ENCODE assay signal across 8 cellular contexts in the genomic region with DNA sequence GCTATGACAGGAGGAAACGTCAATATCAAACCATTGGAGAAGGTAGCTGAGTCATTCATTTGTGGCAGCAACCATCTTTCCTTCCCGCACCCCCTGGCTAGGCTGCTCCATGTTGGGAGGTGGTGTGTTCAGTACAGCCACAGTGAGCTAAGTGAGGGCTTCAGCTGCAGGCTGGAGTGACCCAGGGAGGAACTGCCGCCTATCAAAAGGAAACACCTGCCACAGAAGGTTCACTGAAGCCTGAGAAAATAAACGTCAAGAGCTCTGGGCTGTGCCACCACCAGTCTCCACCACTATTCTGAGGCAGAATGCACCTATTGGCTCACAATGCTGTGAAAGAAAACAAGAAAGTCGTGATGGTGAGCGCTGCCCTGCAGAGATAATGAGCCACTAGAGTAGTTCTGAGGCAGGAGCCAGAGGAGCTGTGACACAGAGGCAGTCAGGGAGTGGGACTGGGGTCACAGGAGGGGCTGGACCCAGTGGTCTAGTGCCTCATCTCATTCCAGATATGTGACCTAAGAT. TPM values are rescaled to one million over a fixed set of nuclear protein-coding genes. Genes with fewer than 3 reads are reported as not detected.
DNase-seq lines count a peak whose midpoint lies in the region; ATAC-seq, FAIRE-seq and TF ChIP-seq lines count a peak whose summit lies in the region.

No MANE protein-coding gene starts in this region.

- WGBS in K562 (ENCODE audit: insufficient coverage, low coverage, missing lambda C conversion rate): 4% methylated on average over 6 of the region's 6 CpGs

- peak overlapping the region; percentile 16; the same call in 1 of the 2 replicates for H3K4me3 ChIP-seq in K562
- H3K4me3 ChIP-seq in dorsolateral prefrontal cortex: no peak overlapping the region
- no peak overlapping the region for H3K4me3 ChIP-seq in brain microvascular endothelial cell (ENCODE audit: low read depth, low read length)

- H3K36me3 ChIP-seq in K562 (ENCODE audit: control insufficient read depth, insufficient read depth, low read length) (no peaks in the 10 kb centered on the region; the same call in 2 of the 3 replicates), brain microvascular endothelial cell (replicated peaks) (no peaks in the 10 kb centered on the region)

- peak overlapping the region; percentile 89 for H3K27ac ChIP-seq in K562 (ENCODE audit: extremely low read depth, low read depth, low read length)
- H3K27ac ChIP-seq in dorsolateral prefrontal cortex: no peak overlapping the region
- no peak overlapping the region for H3K27ac ChIP-seq in brain microvascular endothelial cell

- in situ Hi-C loops in K562 (cut with MboI) (no loop called here), brain microvascular endothelial cell (cut with HindIII; ENCODE audit: low pct_ligation_motif_present, low sequenced_read_pairs) (no loop called here)

- ATAC-seq in GM19397 (IDR thresholded peaks at IDR 0.05; ENCODE audit: unreplicated experiment) (peak; percentile 54), HG03520 (IDR thresholded peaks at IDR 0.05; ENCODE audit: unreplicated experiment) (peak; percentile 45), K562 (peak; percentile 82)

- TF ChIP-seq EP300 in K562 (IDR thresholded peaks at IDR 0.05; ENCODE audit: low read length): peak; percentile 8; the same call in 1 of the 2 replicates

- CTCF ChIA-PET in K562 (lab: Yijun Ruan, JAX; ENCODE audit: low intra/inter-chr PET ratio): no interaction called here

- intact Hi-C loops in K562 (cut with micrococcal nuclease) (loop anchor here (1.0 kb wide), 1 partner anchor 21 kb away; no protein-coding TSS in a partner anchor), dorsolateral prefrontal cortex (cut with DNase I) (no loop called here)

- H3K79me2 ChIP-seq in K562 (ENCODE audit: control insufficient read depth, insufficient read depth, low read length): no peaks in the 10 kb centered on the region

- no peaks in the 10 kb centered on the region for H3K27me3 ChIP-seq in K562 (ENCODE audit: control insufficient read depth in 2 of 2, insufficient read depth in 2 of 2, low read length in 2 of 2)
- no peaks in the 10 kb centered on the region for H3K27me3 ChIP-seq in dorsolateral prefrontal cortex
- no peaks in the 10 kb centered on the region for H3K27me3 ChIP-seq in brain microvascular endothelial cell (replicated peaks)

- POLR2A ChIA-PET in K562 (lab: Yijun Ruan, JAX): interaction anchor here (0.6 to 1.4 kb wide), 8 partner anchors 9 to 192 kb away, joined by 3 to 5 read pairs (median 3); no protein-coding TSS in a partner anchor

- TF ChIP-seq RAD21 in K562 (CRISPR knock-in tag; conservative IDR thresholded peaks at IDR 0.05 in 1 of 2, IDR thresholded peaks at IDR 0.05 in 1 of 2): no peak

- peak overlapping the region; percentile 64 for H3K4me2 ChIP-seq in K562 (ENCODE audit: insufficient read depth, low read length)

- DNase-seq in CMK (ENCODE audit: low read depth) (peak; percentile 90), T-helper 1 cell (peak; percentile 19 to 83 (median 52)), K562 (ENCODE audit: extremely low read depth in 1 of 4, low spot score in 3 of 4) (peak; percentile 48 to 77 (median 69)), dorsolateral prefrontal cortex (no peak), brain microvascular endothelial cell (no peak)
- DNase-seq in stimulated activated CD8-positive, alpha-beta memory T cell treated with anti-CD3 and anti-CD28 coated beads, Interleukin-12 subunit alpha, Interleukin-12 subunit beta, amount 100 ng/mL, for 4 hours (ENCODE audit: low read depth): peak; percentile 15

- no peak for TF ChIP-seq POLR2A in K562 (conservative IDR thresholded peaks at IDR 0.05)

- H3K9ac ChIP-seq in K562 (ENCODE audit: insufficient read depth in 1 of 2, low read depth in 2 of 2, low read length in 2 of 2): peak overlapping the region; percentile 49 to 68; a peak in 3 of 4 replicates

- no peak for TF ChIP-seq CTCF in K562 (IDR thresholded peaks at IDR 0.05 in 2 of 3, conservative IDR thresholded peaks at IDR 0.05 in 1 of 3; ENCODE audit: insufficient read depth in 2 of 3, low read depth in 1 of 3, low read length in 3 of 3)
- no peak for TF ChIP-seq CTCF in dorsolateral prefrontal cortex (IDR thresholded peaks at IDR 0.05 in 54 of 56, conservative IDR thresholded peaks at IDR 0.05 in 2 of 56; ENCODE audit: low read depth in 1 of 56, partially characterized antibody in 56 of 56)
- no peak for TF ChIP-seq CTCF in brain microvascular endothelial cell (IDR thresholded peaks at IDR 0.05; ENCODE audit: low read depth, low read length, missing control alignments)

- BruUV-seq in K562 (replicated peaks; lab: Mats Ljungman, UMichigan): no TSS peak

- FAIRE-seq in K562 (lab: Jason Lieb, UNC): peak; percentile 61

- H3K9me1 ChIP-seq in K562 (ENCODE audit: control insufficient read depth, insufficient read depth, low read length): no peaks in the 10 kb centered on the region

- peak overlapping the region; percentile 98 for H2AFZ ChIP-seq in K562 (ENCODE audit: low read depth, low read length)

- H3K4me1 ChIP-seq in K562 (replicated peaks in 1 of 2; ENCODE audit: control insufficient read depth in 2 of 2, insufficient read depth in 2 of 2, low read length in 2 of 2): peaks cover 11 to 23% of the 10 kb centered on the region in 2 experiments; a peak in 4 of 5 replicates

- no peaks in the 10 kb centered on the region for H4K20me1 ChIP-seq in K562 (replicated peaks; ENCODE audit: control insufficient read depth, insufficient read depth, low read length)

- no peaks in the 10 kb centered on the region for H3K9me3 ChIP-seq in K562 (replicated peaks; ENCODE audit: control insufficient read depth, insufficient read depth, low read depth, low read length)

TF ChIP-seq in K562, 482 proteins besides CTCF, POLR2A, EP300 and RAD21 (continues in another document):
- no peak for TF ChIP-seq ZNF561 (CRISPR knock-in tag; conservative IDR thresholded peaks at IDR 0.05)
- peak; percentile 70 for TF ChIP-seq TCF3 (CRISPR knock-in tag; IDR thresholded peaks at IDR 0.05)
- no peak for TF ChIP-seq NR2C1 (IDR thresholded peaks at IDR 0.05)
- TF ChIP-seq NR2C1 (tag; IDR thresholded peaks at IDR 0.05): no peak
- peak; percentile 49 for TF ChIP-seq NFE2 (IDR thresholded peaks at IDR 0.05; ENCODE audit: low read depth)
- TF ChIP-seq SRSF7 (optimal IDR thresholded peaks at IDR 0.05; ENCODE audit: low read depth, low read length): no peak
- TF ChIP-seq MAFG (tag; conservative IDR thresholded peaks at IDR 0.05): peak; percentile 21; the same call in 1 of the 2 replicates

RNA-seq across cellular contexts. Expression of gene CD47, which starts 34.8 kb away (rescaled TPM):
- 23.7 and 67.2 TPM in 2 replicates for total RNA-seq in K562 (2011; cell fraction: chromatin; rRNA removed; ENCODE audit: low replicate concordance)
- 12.6 and 14.2 TPM in 2 replicates for total RNA-seq in K562 (2011; cell fraction: nucleolus; rRNA removed)
- 44.8 and 62.4 TPM in 2 replicates for total RNA-seq in K562 (2011; cell fraction: nucleoplasm; rRNA removed)
- total RNA-seq in K562 (2014; rRNA removed) (21.3 and 24.3 TPM in 2 replicates), K562 (2014; rRNA removed; fragmentation: Illumina TruSeq; extraction: Trizol) (54.4 and 64.0 TPM in 2 replicates), K562 (2015; rRNA removed; fragmentation: Illumina TruSeq; extraction: Trizol) (38.5 and 41.5 TPM in 2 replicates), K562 (2021) (36.2 and 36.3 TPM in 2 replicates), dorsolateral prefrontal cortex (100 to 1,000 TPM in 119 of 120 experiments, 10 to 100 TPM in 1; 66.8 to 236 (median 180) TPM)
- polyA plus RNA-seq in K562 (2011; rRNA removed) (27.5 and 62.6 TPM in 2 replicates), K562 (2014; fragmentation: Illumina TruSeq; extraction: Trizol) (36.3 and 38.1 TPM in 2 replicates), K562 (2014; fragmentation: Nextera tagmentation; extraction: Ambion mirVana) (10 to 100 TPM; 10.2 to 14.9 TPM), K562 (2014; rRNA removed) (29.8 and 38.7 TPM in 2 replicates)
- polyA plus RNA-seq in K562 (2011; cell fraction: cytosol; rRNA removed): 15.3 and 38.6 TPM in 2 replicates
- polyA plus RNA-seq in K562 (2011; cell fraction: nucleus; rRNA removed): 22.4 and 32.0 TPM in 2 replicates
- polyA plus RNA-seq in K562 (2012): 42.9 and 74.0 TPM in 2 replicates
- 28.5 and 46.2 TPM in 2 replicates for polyA minus RNA-seq in K562 (2011; rRNA and poly(A)+ RNA removed)
- polyA minus RNA-seq in K562 (2011; cell fraction: cytosol; rRNA and poly(A)+ RNA removed): 8.7 and 22.3 TPM in 2 replicates
- polyA minus RNA-seq in K562 (2011; cell fraction: nucleus; rRNA and poly(A)+ RNA removed): 19.5 and 38.5 TPM in 2 replicates

Comparison
In these comparisons a context has a peak if more than half of its experiments do, and no peak if none do; other contexts are left out.
1. DNase-seq: peak in CMK (single experiment), T-helper 1 cell (5 of 5), K562 (4 of 4) and stimulated activated CD8-positive, alpha-beta memory T cell treated with anti-CD3 and anti-CD28 coated beads, Interleukin-12 subunit alpha, Interleukin-12 subunit beta, amount 100 ng/mL, for 4 hours (single experiment); none in dorsolateral prefrontal cortex (0 of 10) and brain microvascular endothelial cell (single experiment).
2. Peak in every context shown above with its lines, with median percentiles within 50 percentile points of each other: ATAC-seq.